ENCODE assay signal across 15 cellular contexts in genomic region chr21:36437745-36438128, GRCh38. TPM values are rescaled to one million over a fixed set of nuclear protein-coding genes. Genes with fewer than 3 reads are reported as not detected.
DNase-seq lines count a peak whose midpoint lies in the region; ATAC-seq and TF ChIP-seq lines count a peak whose summit lies in the region.
"Had no signal": no experiment of that assay in that cellular context is flagged by ENCODE, and none has a peak within 500 bp of the region (broad histone marks: within the 10 kb centered on the region; RNA-seq: fewer than 3 reads in every experiment).

No MANE protein-coding gene starts in this region.

- no peak overlapping the region for H3K4me3 Mint-ChIP-seq in activated T-helper 17 cell treated with anti-CD3 and anti-CD28 coated beads, Interleukin-2, amount 50 U/mL, for 72 hours
- H3K4me3 Mint-ChIP-seq: activated naive CD8-positive, alpha-beta T cell treated with anti-CD3 and anti-CD28 coated beads, Interleukin-2, amount 50 U/mL, for 24 hours had no signal

- H3K4me1 Mint-ChIP-seq in activated T-helper 17 cell treated with anti-CD3 and anti-CD28 coated beads, Interleukin-2, amount 50 U/mL, for 72 hours = no peaks in the 10 kb centered on the region

- no peak for TF ChIP-seq CTCF in AG04450 (IDR thresholded peaks at IDR 0.05; ENCODE audit: low read depth, low read length)
- TF ChIP-seq CTCF in right atrium auricular region (IDR thresholded peaks at IDR 0.05) = no peak
- no peak for TF ChIP-seq CTCF in WERI-Rb-1 (IDR thresholded peaks at IDR 0.05; ENCODE audit: low read depth, low read length)

- peak; percentile 49 for DNase-seq in AG04450 (ENCODE audit: low read depth, low spot score)
- DNase-seq in HS-27A (ENCODE audit: low read depth) = peak; percentile 78
- DNase-seq in right atrium auricular region (ENCODE audit: low spot score) = peak; percentile 77
- DNase-seq in WERI-Rb-1 = no peak
- no peak for DNase-seq in stimulated activated CD8-positive, alpha-beta memory T cell treated with anti-CD3 and anti-CD28 coated beads, Interleukin-4, amount 100 ng/mL, for 48 hours
- no peak for DNase-seq in NCI-H2029 treated with DMSO at 0.1 percent for 48 hours (lab: John Stamatoyannopoulos, UW)
- DNase-seq in NCI-H510A treated with DMSO at 0.1 percent for 48 hours (lab: John Stamatoyannopoulos, UW) = no peak
- DNase-seq: activated CD8-positive, alpha-beta memory T cell treated with anti-CD3 and anti-CD28 coated beads for 24 hours; activated naive CD8-positive, alpha-beta T cell treated with anti-CD3 and anti-CD28 coated beads, Interleukin-2, amount 50 U/mL, for 24 hours; left colon; NCI-H2227 treated with DMSO at 0.1 percent for 48 hours; stimulated activated CD4-positive, alpha-beta T cell treated with anti-CD3 and anti-CD28 coated beads, Interleukin-4, amount 100 ng/mL, for 24 hours had no signal

- H3K36me3 ChIP-seq in right atrium auricular region = no peaks in the 10 kb centered on the region
- no peaks in the 10 kb centered on the region for H3K36me3 ChIP-seq in WERI-Rb-1
- H3K36me3 ChIP-seq: tibial nerve had no signal

- H3K4me3 ChIP-seq in AG04450 (ENCODE audit: low read depth, low read length) (no peak overlapping the region), right atrium auricular region (no peak overlapping the region), WERI-Rb-1 (ENCODE audit: low read depth, low read length) (no peak overlapping the region)
- H3K4me3 ChIP-seq: tibial nerve had no signal

- peak; percentile 26 for ATAC-seq in activated T-helper 17 cell treated with anti-CD3 and anti-CD28 coated beads, Interleukin-2, amount 50 U/mL, for 72 hours (replicated peaks)
- ATAC-seq: activated naive CD8-positive, alpha-beta T cell treated with anti-CD3 and anti-CD28 coated beads, Interleukin-2, amount 50 U/mL, for 24 hours; left colon had no signal

- POLR2A ChIA-PET in AG04450 (lab: Yijun Ruan, JAX) = interaction anchor here (0.6 to 0.7 kb wide), 3 partner anchors 9 to 635 kb away, joined by 4 to 10 read pairs (median 5); partner anchors contain the start of gene CLDN14

- no peaks in the 10 kb centered on the region for H3K9me3 Mint-ChIP-seq in activated T-helper 17 cell treated with anti-CD3 and anti-CD28 coated beads, Interleukin-2, amount 50 U/mL, for 72 hours
- H3K9me3 Mint-ChIP-seq: activated naive CD8-positive, alpha-beta T cell treated with anti-CD3 and anti-CD28 coated beads, Interleukin-2, amount 50 U/mL, for 24 hours had no signal

- H3K27ac ChIP-seq in AG04450 (ENCODE audit: low read depth, low read length) (no peak overlapping the region), right atrium auricular region (no peak overlapping the region), WERI-Rb-1 (no peak overlapping the region)
- H3K27ac ChIP-seq: tibial nerve had no signal

- CTCF ChIA-PET in AG04450 (lab: Charles Lee) = interaction anchor here (0.7 kb wide), 1 partner anchor 17 kb away, joined by 4 read pairs; no protein-coding TSS in a partner anchor

- H3K27me3 Mint-ChIP-seq in activated T-helper 17 cell treated with anti-CD3 and anti-CD28 coated beads, Interleukin-2, amount 50 U/mL, for 72 hours = peaks cover 10% of the 10 kb centered on the region

- H3K27me3 ChIP-seq in AG04450 (ENCODE audit: control insufficient read depth, insufficient read depth, low read length) (no peaks in the 10 kb centered on the region), right atrium auricular region (no peaks in the 10 kb centered on the region), WERI-Rb-1 (ENCODE audit: insufficient read depth, low read depth, severe bottlenecking) (no peaks in the 10 kb centered on the region)
- H3K27me3 ChIP-seq: tibial nerve had no signal

- no peaks in the 10 kb centered on the region for H3K4me1 ChIP-seq in right atrium auricular region
- H3K4me1 ChIP-seq: tibial nerve had no signal

- H3K9me3 ChIP-seq in AG04450 (ENCODE audit: control insufficient read depth, insufficient read depth, low read length) (no peaks in the 10 kb centered on the region), right atrium auricular region (no peaks in the 10 kb centered on the region), WERI-Rb-1 (ENCODE audit: severe bottlenecking) (no peaks in the 10 kb centered on the region)

- H3K27ac Mint-ChIP-seq in activated T-helper 17 cell treated with anti-CD3 and anti-CD28 coated beads, Interleukin-2, amount 50 U/mL, for 72 hours = no peak overlapping the region
- H3K27ac Mint-ChIP-seq: activated naive CD8-positive, alpha-beta T cell treated with anti-CD3 and anti-CD28 coated beads, Interleukin-2, amount 50 U/mL, for 24 hours had no signal

- H3K36me3 Mint-ChIP-seq in activated T-helper 17 cell treated with anti-CD3 and anti-CD28 coated beads, Interleukin-2, amount 50 U/mL, for 72 hours (ENCODE audit: low read depth) = no peaks in the 10 kb centered on the region

RNA-seq across cellular contexts. Expression of gene CLDN14, which starts 42.2 kb away (rescaled TPM):
- polyA plus RNA-seq in AG04450 (2011; rRNA removed) = not detected in 2 replicates
- polyA minus RNA-seq in AG04450 (2011; rRNA and poly(A)+ RNA removed) = not detected in 2 replicates
- total RNA-seq in activated T-helper 17 cell treated with anti-CD3 and anti-CD28 coated beads, Interleukin-2, amount 50 U/mL, for 72 hours = under 1 TPM in 1 of 2 donors, not detected in 1; 0.69 TPM
- not detected for total RNA-seq in right atrium auricular region
- total RNA-seq: osteocyte had no signal

RNA-seq across cellular contexts. Expression of gene CHAF1B, which starts 52.5 kb away (rescaled TPM):
- polyA plus RNA-seq in AG04450 (2011; rRNA removed) = 3.5 and 3.7 TPM in 2 replicates
- polyA minus RNA-seq in AG04450 (2011; rRNA and poly(A)+ RNA removed) = 4.5 and 5.0 TPM in 2 replicates
- 10 to 100 TPM; 23.3 to 30.3 TPM for total RNA-seq in activated T-helper 17 cell treated with anti-CD3 and anti-CD28 coated beads, Interleukin-2, amount 50 U/mL, for 72 hours
- total RNA-seq in right atrium auricular region = 1 to 10 TPM in 1 of 2 donors, under 1 TPM in 1; 0.33 to 1.2 TPM

Comparison
In these comparisons a context has a peak if more than half of its experiments do, and no peak if none do; other contexts are left out.
1. DNase-seq: peak in AG04450 (single experiment), HS-27A (single experiment) and right atrium auricular region (single experiment); none in WERI-Rb-1 (single experiment), stimulated activated CD8-positive, alpha-beta memory T cell treated with anti-CD3 and anti-CD28 coated beads, Interleukin-4, amount 100 ng/mL, for 48 hours (single experiment), NCI-H2029 treated with DMSO at 0.1 percent for 48 hours (single experiment) and NCI-H510A treated with DMSO at 0.1 percent for 48 hours (single experiment).
2. RNA of gene CHAF1B, which starts 52.5 kb away (total RNA-seq): 23.3 to 30.3 TPM in activated T-helper 17 cell treated with anti-CD3 and anti-CD28 coated beads, Interleukin-2, amount 50 U/mL, for 72 hours; 0.33 to 1.2 TPM in right atrium auricular region; every median in the first group is over 10 times any median in the second.